Comparison of ENCODE assay signal across 22 cellular contexts in genomic region chr21:27636671-27637070, GRCh38.
"Had no signal": no experiment of that assay in that cellular context is flagged by ENCODE, and none has a peak within 500 bp of the region (broad histone marks: within the 10 kb centered on the region; RNA-seq: fewer than 3 reads in every experiment).

No MANE protein-coding gene starts in this region.

- DNase-seq: activated B cell treated with CpG ODN at 0.5 μM for 24 hours; activated CD4-positive, alpha-beta memory T cell treated with anti-CD3 and anti-CD28 coated beads for 36 hours; activated CD4-positive, alpha-beta T cell treated with anti-CD3 and anti-CD28 coated beads for 4 hours; activated naive CD4-positive, alpha-beta T cell treated with Interleukin-2 at 50 U/mL for 16 hours; activated naive CD8-positive, alpha-beta T cell treated with anti-CD3 and anti-CD28 coated beads, Interleukin-2, amount 10 ng/mL, durations not matched to agents 7 days and 5 days; activated T-cell treated with anti-CD3 and anti-CD28 coated beads, Interleukin-2, amount 50 U/mL, for 48 hours; amniotic stem cell; cerebellar nuclear complex; foreskin keratinocyte; kidney glomerular epithelial cell; left ventricle myocardium superior; mammary epithelial cell; midbrain; nephron progenitor cell; nucleus accumbens; right lobe of liver; stimulated activated CD4-positive, alpha-beta T cell treated with anti-CD3 and anti-CD28 coated beads, Interleukin-2, amount 100 ng/mL, for 48 hours; stimulated activated CD8-positive, alpha-beta memory T cell treated with anti-CD3 and anti-CD28 coated beads, Interleukin-4, amount 100 ng/mL, for 48 hours; stimulated activated naive B cell treated with anti-CD40 and anti-IgM and Interleukin-4, amounts not matched to agents 10 μg/mL and 1 μg/mL and 100 μg/mL, for 72 hours; thyroid gland; upper lobe of right lung had no signal

- ATAC-seq: foreskin keratinocyte; left ventricle myocardium superior; right lobe of liver; stimulated activated naive B cell treated with anti-CD40 and anti-IgM and Interleukin-4, amounts not matched to agents 10 μg/mL and 1 μg/mL and 100 μg/mL, for 72 hours; upper lobe of right lung had no signal

- H3K4me1 ChIP-seq: foreskin keratinocyte, right lobe of liver, thyroid gland, upper lobe of right lung had no signal

- H3K27me3 ChIP-seq: foreskin keratinocyte, right lobe of liver, thyroid gland, upper lobe of right lung had no signal

- H3K4me3 ChIP-seq: right lobe of liver, thyroid gland, upper lobe of right lung had no signal

- H3K27ac ChIP-seq: epithelial cell of prostate, foreskin keratinocyte, right lobe of liver, thyroid gland, upper lobe of right lung had no signal

- H3K9me3 ChIP-seq: right lobe of liver, thyroid gland, upper lobe of right lung had no signal

- H3K36me3 ChIP-seq: right lobe of liver, thyroid gland, upper lobe of right lung had no signal
